16 cellular contexts compared by ENCODE assay signal in the genomic region with DNA sequence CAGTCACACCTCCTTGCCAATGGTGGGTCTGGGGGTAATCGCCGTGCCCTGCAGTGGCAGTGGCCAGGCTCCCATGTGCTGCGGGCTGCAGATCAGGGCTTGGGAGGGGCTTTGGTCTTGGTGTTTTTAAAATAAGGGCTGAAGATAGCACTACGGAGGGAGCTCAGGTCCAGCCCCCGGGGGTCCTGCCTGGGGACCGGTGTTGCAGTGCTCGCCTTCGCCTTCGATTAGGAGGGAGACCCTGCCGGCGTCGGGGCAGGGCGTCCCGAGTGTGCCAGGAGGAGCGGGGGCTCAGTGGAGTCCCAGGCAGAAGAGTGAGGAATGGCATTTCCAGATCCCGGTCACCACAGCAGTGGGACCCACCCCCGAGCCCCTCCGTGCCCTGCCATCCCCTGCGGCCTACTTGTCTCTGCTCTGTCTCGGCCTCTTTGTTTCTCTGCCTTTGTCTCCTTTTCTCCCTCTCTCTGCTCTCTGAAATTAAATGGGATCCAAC. TPM values are rescaled to one million over a fixed set of nuclear protein-coding genes. Genes with fewer than 3 reads are reported as not detected.
A peak's percentile ranks its signal among the peaks of the same experiment; 100 is the strongest.
DNase-seq lines count a peak whose midpoint lies in the region; ATAC-seq, FAIRE-seq and TF ChIP-seq lines count a peak whose summit lies in the region.
"Had no signal": no experiment of that assay in that cellular context is flagged by ENCODE, and none has a peak within 500 bp of the region (broad histone marks: within the 10 kb centered on the region; RNA-seq: fewer than 3 reads in every experiment).

No MANE protein-coding gene starts in this region.

- H3K27me3 ChIP-seq in SK-N-SH (ENCODE audit: insufficient read depth) (no peaks in the 10 kb centered on the region), H1 (replicated peaks in 1 of 4; ENCODE audit: control insufficient read depth in 3 of 4, extremely low read depth in 1 of 4, insufficient read depth in 3 of 4, low read length in 3 of 4) (no peaks in the 10 kb centered on the region; a peak in 2 of 7 replicates), brain microvascular endothelial cell (replicated peaks) (peaks cover 5% of the 10 kb centered on the region)

- no peak for TF ChIP-seq EP300 in SK-N-SH (IDR thresholded peaks at IDR 0.05; ENCODE audit: borderline replicate concordance in 1 of 2, low read depth in 1 of 2, low read length in 1 of 2)
- no peak for TF ChIP-seq EP300 in H1 (IDR thresholded peaks at IDR 0.05; ENCODE audit: borderline replicate concordance in 1 of 2, low read depth in 2 of 2, low read length in 2 of 2)

- H3K9me2 ChIP-seq in SK-N-SH = no peaks in the 10 kb centered on the region

- H3K4me3 Mint-ChIP-seq in neural crest cell (no peak overlapping the region), type B pancreatic cell (peak overlapping the region; percentile 13)
- H3K4me3 Mint-ChIP-seq: CD8-positive, alpha-beta T cell had no signal

- H3K9ac ChIP-seq in SK-N-SH (no peak overlapping the region), H1 (replicated peaks in 1 of 4; ENCODE audit: extremely low read depth in 1 of 4, low read depth in 3 of 4, low read length in 3 of 4) (no peak overlapping the region)

- ATAC-seq in SK-N-SH treated with all-trans-retinoic acid at 6 μM for 48 hours (no peak), HG03354 (IDR thresholded peaks at IDR 0.05; ENCODE audit: poor library complexity, severe bottlenecking, unreplicated experiment) (no peak)
- ATAC-seq: CD8-positive, alpha-beta T cell had no signal

- peak overlapping the region; percentile 35 for H3K27ac Mint-ChIP-seq in neural crest cell (ENCODE audit: unreplicated experiment)
- H3K27ac Mint-ChIP-seq in type B pancreatic cell = peak overlapping the region; percentile 53
- H3K27ac Mint-ChIP-seq: CD8-positive, alpha-beta T cell had no signal

- H2BK20ac ChIP-seq in H1 (ENCODE audit: low read length) = peak overlapping the region; percentile 95

- H3F3A ChIP-seq in SK-N-SH (replicated peaks; ENCODE audit: insufficient read depth) = no peaks in the 10 kb centered on the region

- TF ChIP-seq RAD21 in SK-N-SH (IDR thresholded peaks at IDR 0.05; ENCODE audit: low read length) = no peak
- no peak for TF ChIP-seq RAD21 in H1 (IDR thresholded peaks at IDR 0.05 in 1 of 2, conservative IDR thresholded peaks at IDR 0.05 in 1 of 2; ENCODE audit: low read depth in 2 of 2, low read length in 2 of 2)

- H3K4ac ChIP-seq in H1 (replicated peaks; ENCODE audit: insufficient read length, low read depth, low read length) = peak overlapping the region; percentile 87

- H3K9me3 Mint-ChIP-seq in neural crest cell = no peaks in the 10 kb centered on the region
- no peaks in the 10 kb centered on the region for H3K9me3 Mint-ChIP-seq in type B pancreatic cell
- H3K9me3 Mint-ChIP-seq: CD8-positive, alpha-beta T cell had no signal

- H3K14ac ChIP-seq in H1 (ENCODE audit: insufficient read length) = no peak overlapping the region

- H3K36me3 ChIP-seq in SK-N-SH (replicated peaks in 1 of 2; ENCODE audit: control insufficient read depth in 1 of 2, insufficient read depth in 2 of 2, low read length in 1 of 2) (no peaks in the 10 kb centered on the region), H1 (ENCODE audit: control insufficient read depth in 2 of 4, insufficient read depth in 4 of 4, low read length in 3 of 4) (no peaks in the 10 kb centered on the region), brain microvascular endothelial cell (replicated peaks) (no peaks in the 10 kb centered on the region)

- TF ChIP-seq CTCF in SK-N-SH (IDR thresholded peaks at IDR 0.05) = no peak
- TF ChIP-seq CTCF in H1 (IDR thresholded peaks at IDR 0.05; ENCODE audit: control extremely low read depth in 1 of 3, insufficient read depth in 1 of 3, low read depth in 1 of 3, low read length in 3 of 3) = no peak
- TF ChIP-seq CTCF in neural crest cell (conservative IDR thresholded peaks at IDR 0.05) = no peak
- no peak for TF ChIP-seq CTCF in type B pancreatic cell (conservative IDR thresholded peaks at IDR 0.05)
- TF ChIP-seq CTCF in brain microvascular endothelial cell (IDR thresholded peaks at IDR 0.05; ENCODE audit: low read depth, low read length, missing control alignments) = no peak

- no peaks in the 10 kb centered on the region for H3K79me2 ChIP-seq in SK-N-SH (ENCODE audit: insufficient read depth)
- no peaks in the 10 kb centered on the region for H3K79me2 ChIP-seq in H1 (ENCODE audit: control insufficient read depth in 1 of 2, insufficient read depth in 2 of 2, low read length in 2 of 2)

- H4K91ac ChIP-seq in H1 (replicated peaks; ENCODE audit: insufficient read length, low read length) = peak overlapping the region; percentile 79

- FAIRE-seq in H1 (lab: Jason Lieb, UNC) = no peak
- FAIRE-seq: GM19239 had no signal

- peak overlapping the region; percentile 44; the same call in 1 of the 2 replicates for H2BK5ac ChIP-seq in H1 (ENCODE audit: low read depth, low read length)

- H3K79me1 ChIP-seq in H1 (ENCODE audit: low read depth, low read length) = no peaks in the 10 kb centered on the region

- H2BK12ac ChIP-seq in H1 (ENCODE audit: low read depth, low read length) = peak overlapping the region; percentile 80; the same call in 1 of the 2 replicates

- no peak overlapping the region for H2AFZ ChIP-seq in SK-N-SH (ENCODE audit: low read depth)
- no peak overlapping the region for H2AFZ ChIP-seq in H1 (ENCODE audit: low read length)

- H3K18ac ChIP-seq in H1 (ENCODE audit: extremely low read depth, low read length) = peak overlapping the region; percentile 96

- no peaks in the 10 kb centered on the region for H3K36me3 Mint-ChIP-seq in neural crest cell (ENCODE audit: low read depth)
- H3K36me3 Mint-ChIP-seq in type B pancreatic cell = no peaks in the 10 kb centered on the region
- H3K36me3 Mint-ChIP-seq: CD8-positive, alpha-beta T cell had no signal

- no peak for TF ChIP-seq POLR2A in H1 (IDR thresholded peaks at IDR 0.05; ENCODE audit: control extremely low read depth in 1 of 2, low read depth in 2 of 2, low read length in 2 of 2)

- H2BK120ac ChIP-seq in H1 (replicated peaks; ENCODE audit: low read depth, low read length) = peak overlapping the region; percentile 24

- H3K4me1 Mint-ChIP-seq in neural crest cell = peaks cover 9% of the 10 kb centered on the region
- peaks cover 21% of the 10 kb centered on the region for H3K4me1 Mint-ChIP-seq in type B pancreatic cell (ENCODE audit: unreplicated experiment)

- DNase-seq in SK-N-SH (peak; percentile 55), H1 (ENCODE audit: low read depth in 1 of 2, low spot score in 2 of 2) (no peak), neural crest cell (ENCODE audit: low read depth, low spot score) (no peak), type B pancreatic cell (ENCODE audit: extremely low spot score, unreplicated experiment) (no peak), brain microvascular endothelial cell (no peak), OCI-M2 (lab: John Stamatoyannopoulos, UW; ENCODE audit: unreplicated experiment) (no peak)
- DNase-seq: CD8-positive, alpha-beta T cell; NCI-H1105 treated with DMSO at 0.1 percent for 48 hours; NCI-H187; RPMI8226 had no signal

- H3K9me3 ChIP-seq in SK-N-SH = no peaks in the 10 kb centered on the region
- H3K9me3 ChIP-seq in H1 (ENCODE audit: insufficient read depth in 2 of 2, low read depth in 1 of 2, low read length in 1 of 2) = no peaks in the 10 kb centered on the region

- no peak overlapping the region; a peak in 1 of 4 replicates for H3K27ac ChIP-seq in SK-N-SH (ENCODE audit: low read depth in 2 of 2, low read length in 1 of 2)
- H3K27ac ChIP-seq in H1 (ENCODE audit: low read depth, low read length) = no peak overlapping the region
- H3K27ac ChIP-seq in brain microvascular endothelial cell = no peak overlapping the region
- H3K27ac ChIP-seq: 22Rv1 had no signal

- peaks cover 2% of the 10 kb centered on the region for H3K27me3 Mint-ChIP-seq in neural crest cell (ENCODE audit: low read depth)
- H3K27me3 Mint-ChIP-seq in type B pancreatic cell = peaks cover 2% of the 10 kb centered on the region

- H2AK5ac ChIP-seq in H1 (ENCODE audit: low read depth, low read length) = no peak overlapping the region

- H4K8ac ChIP-seq in H1 (ENCODE audit: extremely low read depth, insufficient read depth, low read length) = no peak overlapping the region; the same call in 1 of the 2 replicates

- no peaks in the 10 kb centered on the region for H3K23me2 ChIP-seq in H1 (ENCODE audit: low read depth, low read length)

- H4K5ac ChIP-seq in H1 (ENCODE audit: insufficient read length, low read depth, low read length) = no peak overlapping the region

- H4K20me1 ChIP-seq in SK-N-SH (ENCODE audit: insufficient read depth) = no peaks in the 10 kb centered on the region
- H4K20me1 ChIP-seq in H1 (replicated peaks in 1 of 2; ENCODE audit: control insufficient read depth in 1 of 2, insufficient read depth in 2 of 2, low read length in 2 of 2) = no peaks in the 10 kb centered on the region

- H3K56ac ChIP-seq in H1 (replicated peaks; ENCODE audit: insufficient read length, low read depth, low read length) = no peak overlapping the region

- no peak overlapping the region for H3K23ac ChIP-seq in H1 (ENCODE audit: insufficient read length)

- H3K4me2 ChIP-seq in SK-N-SH = no peak overlapping the region
- peak overlapping the region in 1 of 2 experiments; percentile 40; a peak in 1 of 4 replicates for H3K4me2 ChIP-seq in H1 (ENCODE audit: insufficient read depth in 1 of 2, low read depth in 2 of 2, low read length in 2 of 2)

- H3K4me3 ChIP-seq in SK-N-SH (ENCODE audit: low read depth in 2 of 2, low read length in 1 of 2) (no peak overlapping the region), H1 (ENCODE audit: extremely low read depth in 1 of 4, insufficient read depth in 2 of 4, low read depth in 3 of 4, low read length in 4 of 4) (no peak overlapping the region; a peak in 1 of 8 replicates), brain microvascular endothelial cell (ENCODE audit: low read depth, low read length) (no peak overlapping the region)

- CTCF ChIA-PET in SK-N-SH (lab: Yijun Ruan, JAX) (interaction anchor here (1.0 to 1.1 kb wide), 3 partner anchors 17 to 184 kb away, joined by 3 to 4 read pairs (median 4); no protein-coding TSS in a partner anchor), H1 (lab: Charles Lee; ENCODE audit: partially characterized antibody) (interaction anchor here (0.9 to 2.2 kb wide), 7 partner anchors 18 to 78 kb away, joined by 3 to 9 read pairs (median 4); no protein-coding TSS in a partner anchor)

- POLR2A ChIA-PET in SK-N-SH (lab: Yijun Ruan, JAX) (no interaction called here), H1 (lab: Charles Lee; ENCODE audit: partially characterized antibody) (interaction anchor here (0.9 to 1.1 kb wide), 3 partner anchors 13 to 45 kb away, joined by 3 read pairs; no protein-coding TSS in a partner anchor)

- peak overlapping the region; percentile 92; the same call in 1 of the 2 replicates for H2BK15ac ChIP-seq in H1 (ENCODE audit: low read length)

- in situ Hi-C loops in brain microvascular endothelial cell (cut with HindIII; ENCODE audit: low pct_ligation_motif_present, low sequenced_read_pairs) = no loop called here

- H3K4me1 ChIP-seq in SK-N-SH (ENCODE audit: control insufficient read depth in 1 of 2, insufficient read depth in 2 of 2, low read depth in 1 of 2, low read length in 1 of 2) (peaks cover 0 to 48% of the 10 kb centered on the region in 2 experiments; a peak in 1 of 4 replicates), H1 (replicated peaks in 1 of 4; ENCODE audit: control insufficient read depth in 3 of 4, insufficient read depth in 4 of 4, low read length in 3 of 4) (peaks cover 0 to 32% (median 14%) of the 10 kb centered on the region in 4 experiments; a peak in 6 of 7 replicates)

- WGBS in SK-N-SH (ENCODE audit: low lambda C conversion rate) = 94% methylated on average over 16 of the region's 20 CpGs
- WGBS in H1 (ENCODE audit: extremely low coverage in 1 of 2, insufficient coverage in 1 of 2, insufficient read length in 1 of 2, insufficient replicate concordance in 2 of 2, low coverage in 1 of 2, low lambda C conversion rate in 2 of 2, missing lambda C conversion rate in 1 of 2), 2 experiments = 80% methylated on average over 20 of the region's 20 CpGs; no CpG with 5 or more reads in 1 of the 2 experiments

RNA-seq across cellular contexts. Expression of a gene that starts 44.3 kb away (rescaled TPM):
- polyA plus RNA-seq in SK-N-SH (2012; rRNA removed) = not detected in 2 replicates
- polyA plus RNA-seq in SK-N-SH (2012; cell fraction: cytosol; rRNA removed) = not detected in 2 replicates
- not detected in 2 replicates for polyA plus RNA-seq in SK-N-SH (2012; cell fraction: nucleus; rRNA removed)
- total RNA-seq in H1 (2021; fragmentation: NEBNext Ultra II Directional; extraction: Animal tissue kit (Norgen Biotek cat#: 25700)) = 0.17 and 0.35 TPM in 2 replicates
- polyA plus RNA-seq in H1 (2011; rRNA removed) = 0.06 and 0.22 TPM in 2 replicates
- 0.14 TPM for polyA plus RNA-seq in H1 (2011; cell fraction: cytosol; rRNA removed)
- not detected for polyA plus RNA-seq in H1 (2011; cell fraction: nucleus; rRNA removed)
- 0.11 to 0.15 TPM in 2 of 4 replicates, not detected in the others for polyA plus RNA-seq in H1 (2012, experiment 1 of 2)
- polyA plus RNA-seq in H1 (2012, experiment 2 of 2) = not detected
- polyA plus RNA-seq in H1 (2013, experiment 1 of 2) = 0.49 TPM
- 0.40 TPM for polyA plus RNA-seq in H1 (2013, experiment 2 of 2)
- not detected in 2 replicates for polyA minus RNA-seq in H1 (2011; rRNA and poly(A)+ RNA removed)
- polyA minus RNA-seq in H1 (2011; cell fraction: cytosol; rRNA and poly(A)+ RNA removed) = not detected
- not detected for polyA minus RNA-seq in H1 (2011; cell fraction: nucleus; rRNA and poly(A)+ RNA removed)
- not detected in 2 replicates for total RNA-seq in neural crest cell
- not detected in 2 replicates for total RNA-seq in type B pancreatic cell (ENCODE audit: low replicate concordance)
- total RNA-seq: CD8-positive, alpha-beta T cell; OCI-LY7 had no signal
- polyA plus RNA-seq: BJ had no signal
